Comparison of ENCODE assay signal across 25 cellular contexts in the genomic region with DNA sequence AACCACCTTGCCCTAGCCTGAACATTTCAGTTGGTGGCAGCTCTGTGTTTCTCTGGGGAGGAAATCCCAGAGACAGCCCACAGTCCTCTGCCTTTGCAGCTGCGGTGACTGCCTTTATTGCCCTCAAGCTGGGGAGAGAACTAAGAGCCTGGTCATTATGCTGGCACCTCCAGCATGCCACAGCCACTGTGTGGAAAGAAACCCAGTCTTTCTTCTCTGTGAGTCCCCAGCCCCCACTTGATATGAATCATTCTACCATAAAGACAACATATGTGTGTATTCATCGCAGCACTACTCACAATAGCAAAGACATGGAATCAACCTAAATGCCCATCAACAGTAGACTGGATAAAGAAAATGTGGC.
"Had no signal": no experiment of that assay in that cellular context is flagged by ENCODE, and none has a peak within 500 bp of the region (broad histone marks: within the 10 kb centered on the region; RNA-seq: fewer than 3 reads in every experiment).

No MANE protein-coding gene starts in this region.

- H3K4me3 ChIP-seq: colonic mucosa, esophagus squamous epithelium, gastrocnemius medialis, heart right ventricle, left lung, lower lobe of right lung had no signal

- H3K4me1 Mint-ChIP-seq: endodermal cell had no signal

- H3K36me3 Mint-ChIP-seq: mesothelial cell of epicardium had no signal

- H3K9me3 ChIP-seq: colonic mucosa, esophagus squamous epithelium, gastrocnemius medialis, heart right ventricle, left lung, lower lobe of right lung had no signal

- H3K9me3 Mint-ChIP-seq: dendritic cell treated with granulocyte-macrophage colony-stimulating factor and Interleukin-4, amounts not matched to agents 40 ng/mL and 50 ng/mL, for 4 days; endodermal cell had no signal

- H3K27ac ChIP-seq: colonic mucosa, epithelial cell of prostate, esophagus squamous epithelium, gastrocnemius medialis, heart right ventricle, left lung, lower lobe of right lung had no signal

- ATAC-seq: effector memory CD8-positive, alpha-beta T cell; esophagus mucosa; gastrocnemius medialis; heart right ventricle; left cardiac atrium; left lung; left ventricle myocardium superior; lower lobe of right lung had no signal

- H3K27me3 Mint-ChIP-seq: dendritic cell treated with granulocyte-macrophage colony-stimulating factor and Interleukin-4, amounts not matched to agents 40 ng/mL and 50 ng/mL, for 4 days had no signal

- H3K4me3 Mint-ChIP-seq: dendritic cell treated with granulocyte-macrophage colony-stimulating factor and Interleukin-4, amounts not matched to agents 40 ng/mL and 50 ng/mL, for 4 days; effector memory CD8-positive, alpha-beta T cell; endodermal cell; mesothelial cell of epicardium had no signal

- H3K4me1 ChIP-seq: colonic mucosa had no signal

- DNase-seq: colonic mucosa; cortex of kidney; effector CD8-positive, alpha-beta T cell; effector memory CD8-positive, alpha-beta T cell; endodermal cell; erythroblast; esophagus squamous epithelium; foreskin fibroblast; foreskin melanocyte; gastrocnemius medialis; glutamatergic neuron; head of caudate nucleus; heart right ventricle; hippocampal formation; kidney; kidney glomerular epithelial cell; left cardiac atrium; left lung; left ventricle myocardium superior; lower lobe of right lung; mesenchymal stem cell had no signal

- H3K27ac Mint-ChIP-seq: dendritic cell treated with granulocyte-macrophage colony-stimulating factor and Interleukin-4, amounts not matched to agents 40 ng/mL and 50 ng/mL, for 4 days; effector memory CD8-positive, alpha-beta T cell; endodermal cell; mesothelial cell of epicardium had no signal

- H3K36me3 ChIP-seq: colonic mucosa, esophagus squamous epithelium, gastrocnemius medialis, heart right ventricle, left lung, lower lobe of right lung had no signal

- H3K27me3 ChIP-seq: colonic mucosa, esophagus squamous epithelium, gastrocnemius medialis, heart right ventricle, left lung had no signal
